In the genomic region with DNA sequence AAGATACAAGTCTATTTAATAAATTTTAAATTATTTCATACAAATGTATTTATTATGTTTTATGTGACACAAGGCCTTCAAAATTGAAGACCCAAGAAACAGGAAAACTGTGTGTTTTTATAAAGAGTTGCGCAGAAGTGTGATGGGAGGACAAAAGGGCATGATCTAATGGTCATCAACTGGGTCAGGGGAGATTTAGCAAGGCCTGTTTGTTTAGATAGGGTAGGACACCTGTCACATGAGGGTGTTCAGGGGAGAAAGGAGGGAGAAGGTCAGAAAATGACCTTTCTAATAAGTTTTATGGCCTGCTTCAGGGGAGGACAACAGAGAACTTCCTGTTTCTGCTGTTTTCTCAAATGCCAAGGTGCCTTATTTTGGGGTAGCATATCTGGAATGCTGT, we compare ENCODE assay signal across 15 cellular contexts.
DNase-seq lines count a peak whose midpoint lies in the region; ATAC-seq and TF ChIP-seq lines count a peak whose summit lies in the region.
"Had no signal": no experiment of that assay in that cellular context is flagged by ENCODE, and none has a peak within 500 bp of the region (broad histone marks: within the 10 kb centered on the region; RNA-seq: fewer than 3 reads in every experiment).

No MANE protein-coding gene starts in this region.

- DNase-seq in HuH-7.5 (ENCODE audit: low spot score) (peak; percentile 38), left kidney (ENCODE audit: low read depth, low spot score) (peak; percentile 21), right lobe of liver (no peak), caudate nucleus (lab: John Stamatoyannopoulos, UW) (no peak), thyroid gland (no peak)
- no peak for DNase-seq in CD4-positive, alpha-beta T cell
- DNase-seq: CD8-positive, alpha-beta memory T cell; COR-L47; DMS 273 treated with DMSO at 0.1 percent for 48 hours; DMS79; GDM1; GOT3; H9 had no signal

- no peaks in the 10 kb centered on the region for H3K36me3 Mint-ChIP-seq in CD4-positive, alpha-beta T cell (ENCODE audit: low read depth)
- H3K36me3 Mint-ChIP-seq: CD8-positive, alpha-beta memory T cell had no signal

- H3K27ac ChIP-seq in right lobe of liver, result no peak overlapping the region
- no peak overlapping the region for H3K27ac ChIP-seq in caudate nucleus (ENCODE audit: low read depth, low read length)
- H3K27ac ChIP-seq in thyroid gland, result no peak overlapping the region
- H3K27ac ChIP-seq in CD4-positive, alpha-beta T cell (ENCODE audit: low read depth, low read length), result no peak overlapping the region
- H3K27ac ChIP-seq: BLaER1 treated with 17β-estradiol and CSF1 and Interleukin-3, amounts not matched to agents 10 nM and 100 nM had no signal

- no peak overlapping the region for H3K4me3 Mint-ChIP-seq in CD4-positive, alpha-beta T cell
- H3K4me3 Mint-ChIP-seq: B cell; CD8-positive, alpha-beta memory T cell; H9 had no signal

- H3K9me3 ChIP-seq in right lobe of liver (no peaks in the 10 kb centered on the region), thyroid gland (no peaks in the 10 kb centered on the region)
- no peaks in the 10 kb centered on the region for H3K9me3 ChIP-seq in CD4-positive, alpha-beta T cell (ENCODE audit: control insufficient read depth, low read length)
- H3K9me3 ChIP-seq: BLaER1 treated with 17β-estradiol and CSF1 and Interleukin-3, amounts not matched to agents 10 nM and 100 nM had no signal

- intact Hi-C loops in right lobe of liver (cut with DNase I), result no loop called here
- intact Hi-C loops in thyroid gland (cut with DNase I), result no loop called here
- intact Hi-C loops in CD4-positive, alpha-beta T cell (cut with DNase I, micrococcal nuclease), result no loop called here

- no peaks in the 10 kb centered on the region for H3K9me3 Mint-ChIP-seq in CD4-positive, alpha-beta T cell
- H3K9me3 Mint-ChIP-seq: CD8-positive, alpha-beta memory T cell; H9 had no signal

- no peak overlapping the region for H3K4me3 ChIP-seq in right lobe of liver
- no peak overlapping the region for H3K4me3 ChIP-seq in thyroid gland (replicated peaks in 1 of 3)
- H3K4me3 ChIP-seq: BLaER1 treated with 17β-estradiol and CSF1 and Interleukin-3, amounts not matched to agents 10 nM and 100 nM had no signal

- peaks cover 0 to 4% (median 0%) of the 10 kb centered on the region in 4 donors for H3K4me1 ChIP-seq in right lobe of liver
- no peaks in the 10 kb centered on the region for H3K4me1 ChIP-seq in thyroid gland
- H3K4me1 ChIP-seq: BLaER1 treated with 17β-estradiol and CSF1 and Interleukin-3, amounts not matched to agents 10 nM and 100 nM had no signal

- peak; percentile 79 to 100 (median 92) for ATAC-seq in right lobe of liver
- ATAC-seq in CD4-positive, alpha-beta T cell (ENCODE audit: poor library complexity), result no peak

- H3K36me3 ChIP-seq in right lobe of liver, result no peaks in the 10 kb centered on the region
- no peaks in the 10 kb centered on the region for H3K36me3 ChIP-seq in thyroid gland
- H3K36me3 ChIP-seq: BLaER1 treated with 17β-estradiol and CSF1 and Interleukin-3, amounts not matched to agents 10 nM and 100 nM had no signal

- CTCF ChIA-PET in CD4-positive, alpha-beta T cell (lab: Charles Lee), result no interaction called here

- WGBS in right lobe of liver (ENCODE audit: insufficient coverage, low coverage, low lambda C conversion rate, missing lambda C conversion rate), result 40% methylated on average over 1 of the region's 1 CpG
- WGBS in thyroid gland, 2 donors, result 90 to 94% methylated on average over 1 of the region's 1 CpG

- TF ChIP-seq POLR2A in right lobe of liver (IDR thresholded peaks at IDR 0.05) (no peak), thyroid gland (IDR thresholded peaks at IDR 0.05) (no peak)

- POLR2A ChIA-PET in CD4-positive, alpha-beta T cell (lab: Charles Lee), result no interaction called here

- H3K27ac Mint-ChIP-seq in CD4-positive, alpha-beta T cell, result no peak overlapping the region
- H3K27ac Mint-ChIP-seq: B cell; CD8-positive, alpha-beta memory T cell; H9 had no signal

- H3K4me1 Mint-ChIP-seq in CD4-positive, alpha-beta T cell (ENCODE audit: low read depth), result no peaks in the 10 kb centered on the region
- H3K4me1 Mint-ChIP-seq: B cell; CD8-positive, alpha-beta memory T cell had no signal

- no peaks in the 10 kb centered on the region for H3K27me3 Mint-ChIP-seq in CD4-positive, alpha-beta T cell
- H3K27me3 Mint-ChIP-seq: B cell; CD8-positive, alpha-beta memory T cell had no signal

- H3K27me3 ChIP-seq in right lobe of liver (no peaks in the 10 kb centered on the region), thyroid gland (no peaks in the 10 kb centered on the region)
- H3K27me3 ChIP-seq in CD4-positive, alpha-beta T cell (ENCODE audit: control insufficient read depth, insufficient read depth, low read length), result no peaks in the 10 kb centered on the region
- H3K27me3 ChIP-seq: BLaER1 treated with 17β-estradiol and CSF1 and Interleukin-3, amounts not matched to agents 10 nM and 100 nM had no signal

- no peak for TF ChIP-seq CTCF in right lobe of liver (IDR thresholded peaks at IDR 0.05)
- TF ChIP-seq CTCF in thyroid gland (IDR thresholded peaks at IDR 0.05), result no peak
- no peak for TF ChIP-seq CTCF in CD4-positive, alpha-beta T cell (IDR thresholded peaks at IDR 0.05)

Comparison
In these comparisons a context has a peak if more than half of its experiments do, and no peak if none do; other contexts are left out.
1. DNase-seq: peak in HuH-7.5 (single experiment) and left kidney (single experiment); none in right lobe of liver (0 of 3), caudate nucleus (0 of 61), thyroid gland (0 of 2) and CD4-positive, alpha-beta T cell (0 of 10).